ENCODE assay signal across 9 cellular contexts in the genomic region with DNA sequence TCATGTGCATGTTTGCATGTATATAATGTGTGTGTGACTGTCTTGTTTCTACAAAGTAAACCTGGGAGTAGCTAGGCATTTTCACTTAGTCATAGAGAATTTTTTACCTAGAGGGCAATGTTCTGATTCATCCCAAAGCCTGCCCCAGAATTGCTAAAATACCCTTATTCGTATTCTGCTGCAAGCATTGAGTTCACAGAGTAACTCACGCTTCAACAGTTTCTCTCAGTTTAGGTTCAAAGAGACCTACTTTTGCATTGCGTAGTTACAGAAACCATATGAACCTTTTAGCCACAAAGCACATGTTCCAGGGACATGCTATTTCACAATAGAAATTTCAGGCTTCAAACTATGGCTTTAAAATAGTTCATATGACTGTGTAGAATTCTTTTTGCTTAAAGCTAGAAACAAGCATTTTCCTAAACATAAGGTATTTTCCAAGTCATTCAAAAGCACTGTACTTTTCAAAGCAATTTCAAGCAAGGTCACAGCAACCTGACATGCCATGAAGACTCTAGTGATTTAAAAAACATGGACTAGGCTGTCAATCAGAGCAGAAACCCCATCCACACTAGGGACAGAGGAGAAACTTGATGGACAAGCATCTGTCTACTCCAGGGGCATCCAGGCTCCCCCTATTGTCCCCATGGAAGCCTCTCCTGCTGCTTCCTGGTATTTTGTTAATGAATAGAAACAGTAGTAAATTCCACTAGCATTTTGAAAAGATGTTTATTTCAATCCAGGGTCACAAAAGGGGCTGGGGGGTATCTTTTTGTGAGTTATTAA.
DNase-seq lines count a peak whose midpoint lies in the region; ATAC-seq and TF ChIP-seq lines count a peak whose summit lies in the region.
"Had no signal": no experiment of that assay in that cellular context is flagged by ENCODE, and none has a peak within 500 bp of the region (broad histone marks: within the 10 kb centered on the region; RNA-seq: fewer than 3 reads in every experiment).

No MANE protein-coding gene starts in this region.

- H3K9me3 ChIP-seq in ectodermal cell (ENCODE audit: control insufficient read depth, low read length) (peaks cover 5% of the 10 kb centered on the region), WERI-Rb-1 (ENCODE audit: severe bottlenecking) (no peaks in the 10 kb centered on the region)

- peak; percentile 75 for ATAC-seq in GM19452 (IDR thresholded peaks at IDR 0.05; ENCODE audit: unreplicated experiment)
- peak; percentile 77 for ATAC-seq in HG03442 (IDR thresholded peaks at IDR 0.05; ENCODE audit: unreplicated experiment)
- ATAC-seq in GM19455 (IDR thresholded peaks at IDR 0.05; ENCODE audit: unreplicated experiment), result no peak

- H3K4me1 Mint-ChIP-seq in osteocyte (ENCODE audit: unreplicated experiment), result peaks cover 40% of the 10 kb centered on the region

- H3K9me3 Mint-ChIP-seq in osteocyte (ENCODE audit: unreplicated experiment), result peaks cover 6% of the 10 kb centered on the region

- WGBS in ectodermal cell, 2 experiments, result 32 to 50% methylated on average over 3 of the region's 3 CpGs

- no peaks in the 10 kb centered on the region for H3K27me3 Mint-ChIP-seq in osteocyte (ENCODE audit: unreplicated experiment)

- H3K27ac ChIP-seq in ectodermal cell (ENCODE audit: insufficient read depth, low read depth, low read length, poor library complexity, severe bottlenecking) (peak overlapping the region; percentile 48), WERI-Rb-1 (no peak overlapping the region)

- DNase-seq in osteocyte (ENCODE audit: extremely low spot score, unreplicated experiment), result no peak
- no peak for DNase-seq in NCI-H2081 treated with DMSO at 0.1 percent for 48 hours (lab: John Stamatoyannopoulos, UW)
- DNase-seq in activated CD4-positive, alpha-beta T cell treated with anti-CD3 and anti-CD28 coated beads, Interleukin-2, amount 50 U/mL, for 1 hour, result no peak
- no peak for DNase-seq in WERI-Rb-1
- DNase-seq: islet precursor cell had no signal

- H3K4me3 ChIP-seq in ectodermal cell (ENCODE audit: insufficient read depth, low read depth, low read length) (no peak overlapping the region), WERI-Rb-1 (ENCODE audit: low read depth, low read length) (no peak overlapping the region)

- peaks cover 21% of the 10 kb centered on the region for H3K4me1 ChIP-seq in ectodermal cell (ENCODE audit: control insufficient read depth, insufficient read depth, low read length)

- peak overlapping the region; percentile 14 for H3K4me3 Mint-ChIP-seq in osteocyte (ENCODE audit: unreplicated experiment)

- H3K36me3 Mint-ChIP-seq in osteocyte (ENCODE audit: unreplicated experiment), result peaks cover 9% of the 10 kb centered on the region

- TF ChIP-seq CTCF in osteocyte (IDR thresholded peaks at IDR 0.05), result peak; percentile 11
- TF ChIP-seq CTCF in WERI-Rb-1 (IDR thresholded peaks at IDR 0.05; ENCODE audit: low read depth, low read length), result no peak

- no peaks in the 10 kb centered on the region for H3K27me3 ChIP-seq in ectodermal cell (ENCODE audit: control insufficient read depth, insufficient read depth, low read length, poor library complexity, severe bottlenecking)
- H3K27me3 ChIP-seq in WERI-Rb-1 (ENCODE audit: insufficient read depth, low read depth, severe bottlenecking), result no peaks in the 10 kb centered on the region

- peak overlapping the region; percentile 79 for H3K27ac Mint-ChIP-seq in osteocyte (ENCODE audit: unreplicated experiment)

- no peaks in the 10 kb centered on the region for H3K36me3 ChIP-seq in ectodermal cell (ENCODE audit: control insufficient read depth, insufficient read depth, low read length)
- H3K36me3 ChIP-seq in WERI-Rb-1, result no peaks in the 10 kb centered on the region
